ENCODE assay signal across 2 cellular contexts in genomic region chr7:95342029-95342428, GRCh38.
TF ChIP-seq lines count a peak whose summit lies in the region.

No MANE protein-coding gene starts in this region.

TF ChIP-seq in SK-N-SH, 30 proteins besides CTCF, POLR2A, EP300 and RAD21 (continued from another document):
- TF ChIP-seq ZBTB33 (IDR thresholded peaks at IDR 0.05; ENCODE audit: borderline replicate concordance, low read depth) (no peak), NRF1 (IDR thresholded peaks at IDR 0.05; ENCODE audit: low read depth, low read length) (no peak), FOSL2 (IDR thresholded peaks at IDR 0.05; ENCODE audit: borderline replicate concordance, low read depth) (no peak), USF1 (IDR thresholded peaks at IDR 0.05; ENCODE audit: borderline replicate concordance, low read depth) (no peak), RCOR1 (IDR thresholded peaks at IDR 0.05; ENCODE audit: low read length) (no peak), USF2 (IDR thresholded peaks at IDR 0.05; ENCODE audit: borderline replicate concordance, low read depth, low read length) (no peak)
TF ChIP-seq in SK-N-SH: peak in this region for 0.

TF ChIP-seq in SK-N-SH treated with all-trans-retinoic acid at 6 μM for 48 hours, 23 proteins besides CTCF, POLR2A, EP300 and RAD21 (continued from another document):
- TF ChIP-seq TSHZ2 (CRISPR knock-in tag; IDR thresholded peaks at IDR 0.05) (no peak), CREB5 (CRISPR knock-in tag; IDR thresholded peaks at IDR 0.05; ENCODE audit: low read depth) (no peak), ZNF8 (CRISPR knock-in tag; IDR thresholded peaks at IDR 0.05) (no peak), ZFP3 (CRISPR knock-in tag; IDR thresholded peaks at IDR 0.05) (no peak), PATZ1 (CRISPR knock-in tag; IDR thresholded peaks at IDR 0.05; ENCODE audit: borderline replicate concordance) (no peak), TOX (CRISPR knock-in tag; IDR thresholded peaks at IDR 0.05; ENCODE audit: borderline replicate concordance) (no peak), ZFP30 (CRISPR knock-in tag; IDR thresholded peaks at IDR 0.05) (no peak), ZNF565 (CRISPR knock-in tag; conservative IDR thresholded peaks at IDR 0.05; ENCODE audit: low read depth) (no peak), CSRNP3 (CRISPR knock-in tag; IDR thresholded peaks at IDR 0.05) (no peak), BACH2 (CRISPR knock-in tag; IDR thresholded peaks at IDR 0.05; ENCODE audit: borderline replicate concordance) (no peak)
TF ChIP-seq in SK-N-SH treated with all-trans-retinoic acid at 6 μM for 48 hours: peak in this region for 0.
